Comparison of ENCODE assay signal across 8 cellular contexts in genomic region chr14:77139540-77140342, GRCh38. TPM values are rescaled to one million over a fixed set of nuclear protein-coding genes. Genes with fewer than 3 reads are reported as not detected.
DNase-seq lines count a peak whose midpoint lies in the region; ATAC-seq and TF ChIP-seq lines count a peak whose summit lies in the region.

No MANE protein-coding gene starts in this region.

- no peak overlapping the region for H2AFZ ChIP-seq in trophoblast cell (ENCODE audit: insufficient read depth, low read length, poor library complexity)

- H3K9ac ChIP-seq in trophoblast cell (ENCODE audit: low read length): no peak overlapping the region

- H3K18ac ChIP-seq in trophoblast cell (ENCODE audit: low read length): no peak overlapping the region

- H2BK120ac ChIP-seq in trophoblast cell (ENCODE audit: insufficient read depth, low read length, poor library complexity): no peak overlapping the region

- peaks cover 8 to 12% of the 10 kb centered on the region in 2 experiments for H3K4me1 ChIP-seq in trophoblast cell (ENCODE audit: control insufficient read depth in 1 of 2, insufficient read depth in 2 of 2, low read length in 2 of 2)

- H3K23ac ChIP-seq in trophoblast cell (ENCODE audit: low read length): no peak overlapping the region

- no peak for TF ChIP-seq CTCF in lower leg skin (IDR thresholded peaks at IDR 0.05)

- DNase-seq in SIG-M5 treated with dmso at 0.1 percent for 504 hours (lab: John Stamatoyannopoulos, UW; ENCODE audit: unreplicated experiment) (peak; percentile 35), SIG-M5 (lab: John Stamatoyannopoulos, UW) (no peak), NCI-H1694 treated with DMSO at 0.1 percent for 48 hours (lab: John Stamatoyannopoulos, UW) (peak; percentile 76), trophoblast cell (peak in 1 of 2 donors; percentile 50), LoVo (ENCODE audit: low spot score) (no peak), lower leg skin (ENCODE audit: low spot score in 2 of 2) (no peak)
- DNase-seq in activated CD4-positive, alpha-beta T cell treated with anti-CD3 and anti-CD28 coated beads, Interleukin-2, amount 50 U/mL, for 1 hour: peak; percentile 19

- no peak overlapping the region for H3K4ac ChIP-seq in trophoblast cell (ENCODE audit: low read depth, low read length)

- peak; percentile 49 for ATAC-seq in esophagus mucosa

- H4K91ac ChIP-seq in trophoblast cell (ENCODE audit: low read depth, low read length): no peak overlapping the region

- no peaks in the 10 kb centered on the region for H3K36me3 ChIP-seq in trophoblast cell (ENCODE audit: control insufficient read depth in 1 of 2, insufficient read depth in 2 of 2, low read length in 2 of 2)

- H3K4me3 ChIP-seq in trophoblast cell (ENCODE audit: low read depth, low read length) (no peak overlapping the region), lower leg skin (ENCODE audit: low read depth, poor library complexity, severe bottlenecking) (no peak overlapping the region)

- H3K79me2 ChIP-seq in trophoblast cell (ENCODE audit: control insufficient read depth, insufficient read depth, low read length, poor library complexity): no peaks in the 10 kb centered on the region

- H2AK5ac ChIP-seq in trophoblast cell (ENCODE audit: low read length): no peak overlapping the region

- no peak overlapping the region for H4K8ac ChIP-seq in trophoblast cell (ENCODE audit: low read depth, low read length)

- H3K27ac ChIP-seq in trophoblast cell (ENCODE audit: low read depth, low read length): no peak overlapping the region

- H3K79me1 ChIP-seq in trophoblast cell (ENCODE audit: low read length): no peaks in the 10 kb centered on the region

- H2BK5ac ChIP-seq in trophoblast cell (ENCODE audit: low read depth, low read length, poor library complexity): no peak overlapping the region

- WGBS in trophoblast cell (ENCODE audit: extremely low coverage, insufficient coverage, insufficient read length): no CpG with 5 or more reads among the region's 51 CpGs
- 1 to 4% methylated on average over 36 to 49 of the region's 51 CpGs for WGBS in lower leg skin, 2 donors

- intact Hi-C loops in lower leg skin (cut with DNase I; ENCODE audit: low total_unique reads): no loop called here

- peaks cover 43% of the 10 kb centered on the region for H3K27me3 ChIP-seq in trophoblast cell (ENCODE audit: insufficient read depth, low read length)

- peak overlapping the region; percentile 72 for H3K4me2 ChIP-seq in trophoblast cell (ENCODE audit: low read length)

- H3K9me3 ChIP-seq in trophoblast cell (ENCODE audit: insufficient read depth, low read depth, low read length): peaks cover 3% of the 10 kb centered on the region

- TF ChIP-seq POLR2A in lower leg skin (IDR thresholded peaks at IDR 0.05): no peak

- no peak overlapping the region for H2BK12ac ChIP-seq in trophoblast cell (ENCODE audit: low read length)

- no peak overlapping the region for H4K12ac ChIP-seq in trophoblast cell (ENCODE audit: low read depth, low read length)

- no peak overlapping the region for H3K14ac ChIP-seq in trophoblast cell (ENCODE audit: low read length)

RNA-seq across cellular contexts. Expression of gene ZDHHC22, which starts 1.9 kb away (rescaled TPM):
- total RNA-seq in esophagus mucosa (not detected), lower leg skin (not detected)
- polyA plus RNA-seq in trophoblast cell (2013): 0.26 and 0.28 TPM in 2 replicates

RNA-seq across cellular contexts. Expression of gene CIPC, which starts 41.7 kb away (rescaled TPM):
- total RNA-seq in esophagus mucosa: 19.7 TPM
- 14.3 and 14.4 TPM in 2 replicates for polyA plus RNA-seq in trophoblast cell (2013)
- 10 to 100 TPM; 36.6 to 60.0 (median 52.1) TPM for total RNA-seq in lower leg skin

RNA-seq across cellular contexts. Expression of gene TMEM63C, which starts 41.9 kb away (rescaled TPM):
- total RNA-seq in esophagus mucosa (4.7 TPM), lower leg skin (10 to 100 TPM; 11.4 to 37.6 (median 18.9) TPM)
- polyA plus RNA-seq in trophoblast cell (2013): 0.43 and 0.57 TPM in 2 replicates

Comparison
In these comparisons a context has a peak if more than half of its experiments do, and no peak if none do; other contexts are left out.
1. DNase-seq: peak in SIG-M5 treated with dmso at 0.1 percent for 504 hours (single experiment), NCI-H1694 treated with DMSO at 0.1 percent for 48 hours (single experiment) and activated CD4-positive, alpha-beta T cell treated with anti-CD3 and anti-CD28 coated beads, Interleukin-2, amount 50 U/mL, for 1 hour (single experiment); none in SIG-M5 (single experiment), LoVo (single experiment) and lower leg skin (0 of 2).